14 cellular contexts compared by ENCODE assay signal in the genomic region with DNA sequence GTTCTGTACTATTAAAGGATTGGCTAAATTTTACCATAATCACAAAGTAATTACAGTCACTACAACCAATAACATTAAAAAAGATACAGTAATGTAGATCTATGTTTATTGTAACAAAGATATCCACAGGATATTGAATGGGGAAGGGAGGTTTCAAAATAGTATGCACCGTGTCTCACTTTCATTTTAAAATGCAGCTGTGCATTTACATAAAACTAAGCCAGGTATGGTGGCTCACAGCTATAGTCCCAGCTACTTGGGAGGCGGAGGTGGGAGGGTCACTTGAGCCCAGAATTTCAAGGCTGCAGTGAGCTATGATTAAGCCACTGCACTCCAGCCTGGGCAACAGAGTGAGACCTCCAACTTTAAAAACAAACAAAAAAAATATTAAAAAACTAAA.
DNase-seq lines count a peak whose midpoint lies in the region; ATAC-seq and TF ChIP-seq lines count a peak whose summit lies in the region.
"Had no signal": no experiment of that assay in that cellular context is flagged by ENCODE, and none has a peak within 500 bp of the region (broad histone marks: within the 10 kb centered on the region; RNA-seq: fewer than 3 reads in every experiment).

No MANE protein-coding gene starts in this region.

- peak; percentile 87 for ATAC-seq in GM19397 (IDR thresholded peaks at IDR 0.05; ENCODE audit: unreplicated experiment)
- peak; percentile 95 for ATAC-seq in HG02642 (IDR thresholded peaks at IDR 0.05; ENCODE audit: poor library complexity, unreplicated experiment)
- ATAC-seq in HG03469 (IDR thresholded peaks at IDR 0.05; ENCODE audit: unreplicated experiment): peak; percentile 70

- in situ Hi-C loops in GM13977 (cut with MboI; ENCODE audit: low pct_unique_long_range_greater_than_20kb, low sequenced_read_pairs, unreplicated experiment): no loop called here

- no peak for TF ChIP-seq CTCF in GM13977 (IDR thresholded peaks at IDR 0.05; ENCODE audit: extremely low read depth, insufficient read depth, missing control alignments)

- DNase-seq in GM13977 (ENCODE audit: low spot score) (peak; percentile 20), NCI-H2196 (lab: John Stamatoyannopoulos, UW; ENCODE audit: unreplicated experiment) (no peak), cerebellar cortex (ENCODE audit: low spot score) (no peak)
- no peak for DNase-seq in activated CD4-positive, CD25-positive, alpha-beta regulatory T cell (lab: John Stamatoyannopoulos, UW)
- no peak for DNase-seq in stimulated activated CD4-positive, alpha-beta T cell treated with anti-CD3 and anti-CD28 coated beads, Interleukin-4, amount 100 ng/mL, for 24 hours
- DNase-seq: activated T-cell treated with anti-CD3 and anti-CD28 coated beads, Interleukin-2, amount 50 U/mL, for 24 hours; amniotic stem cell; NCI-H1436 treated with DMSO at 0.1 percent for 48 hours; NCI-H526 treated with DMSO at 0.1 percent for 48 hours; SJCRH30; uterus had no signal
